Comparison of ENCODE assay signal across 12 cellular contexts in genomic region chr16:67470314-67470713, GRCh38. TPM values are rescaled to one million over a fixed set of nuclear protein-coding genes. Genes with fewer than 3 reads are reported as not detected.
A peak's percentile ranks its signal among the peaks of the same experiment; 100 is the strongest.
DNase-seq lines count a peak whose midpoint lies in the region; ATAC-seq and TF ChIP-seq lines count a peak whose summit lies in the region.
"Had no signal": no experiment of that assay in that cellular context is flagged by ENCODE, and none has a peak within 500 bp of the region (broad histone marks: within the 10 kb centered on the region; RNA-seq: fewer than 3 reads in every experiment).

No MANE protein-coding gene starts in this region.

- peak; percentile 100 for DNase-seq in G401 (ENCODE audit: low spot score)
- DNase-seq in RWPE1 (ENCODE audit: low spot score) = no peak
- DNase-seq in Right ventricle myocardium superior = peak; percentile 94
- peak; percentile 94 to 99 for DNase-seq in psoas muscle
- DNase-seq in stimulated activated naive CD8-positive, alpha-beta T cell treated with anti-CD3 and anti-CD28 coated beads, Interleukin-15, amount 100 ng/mL, for 72 hours = no peak
- DNase-seq: NCI-H2107 had no signal

- intact Hi-C loops in Right ventricle myocardium superior (cut with DNase I) = no loop called here
- intact Hi-C loops in psoas muscle (cut with DNase I) = no loop called here

- no peak overlapping the region for H3K27ac Mint-ChIP-seq in stimulated activated naive CD8-positive, alpha-beta T cell treated with anti-CD3 and anti-CD28 coated beads, Interleukin-15, amount 100 ng/mL, for 72 hours
- H3K27ac Mint-ChIP-seq: T-helper 2 cell treated with Interferon-gamma antibody and Interleukin-4, amounts not matched to agents 5 μg/mL and 100 μg/mL, for 36 hours had no signal

- CTCF ChIA-PET in RWPE1 (lab: Yijun Ruan, JAX) = no interaction called here

- ATAC-seq in Right ventricle myocardium superior (ENCODE audit: poor library complexity) (peak; percentile 90), psoas muscle (peak; percentile 90 to 95 (median 94)), GM21723 (IDR thresholded peaks at IDR 0.05; ENCODE audit: unreplicated experiment) (no peak), GM18907 (IDR thresholded peaks at IDR 0.05; ENCODE audit: unreplicated experiment) (no peak), GM21528 (IDR thresholded peaks at IDR 0.05; ENCODE audit: low FRiP score, unreplicated experiment) (no peak)
- ATAC-seq in stimulated activated naive CD8-positive, alpha-beta T cell treated with anti-CD3 and anti-CD28 coated beads, Interleukin-15, amount 100 ng/mL, for 72 hours = no peak

- TF ChIP-seq CTCF in RWPE1 (conservative IDR thresholded peaks at IDR 0.05; ENCODE audit: low read depth) (no peak), psoas muscle (IDR thresholded peaks at IDR 0.05) (no peak)

- POLR2A ChIA-PET in RWPE1 (lab: Yijun Ruan, JAX; ENCODE audit: low non-redundant PET) = no interaction called here

- H3K27ac ChIP-seq in RWPE1 (peak overlapping the region; percentile 29; the same call in 1 of the 2 replicates), psoas muscle (peak overlapping the region; percentile 59)

- no peaks in the 10 kb centered on the region for H3K9me3 Mint-ChIP-seq in stimulated activated naive CD8-positive, alpha-beta T cell treated with anti-CD3 and anti-CD28 coated beads, Interleukin-15, amount 100 ng/mL, for 72 hours
- H3K9me3 Mint-ChIP-seq: T-helper 2 cell treated with Interferon-gamma antibody and Interleukin-4, amounts not matched to agents 5 μg/mL and 100 μg/mL, for 36 hours had no signal

- H3K4me1 Mint-ChIP-seq in stimulated activated naive CD8-positive, alpha-beta T cell treated with anti-CD3 and anti-CD28 coated beads, Interleukin-15, amount 100 ng/mL, for 72 hours = peaks cover 30% of the 10 kb centered on the region

- H3K9me3 ChIP-seq in psoas muscle = no peaks in the 10 kb centered on the region
- H3K9me3 ChIP-seq: HAP-1 had no signal

- peaks cover 67% of the 10 kb centered on the region for H3K4me1 ChIP-seq in psoas muscle

- 15 to 20% (median 18%) methylated on average over 7 of the region's 7 CpGs for WGBS in psoas muscle, 3 donors

- H3K4me3 Mint-ChIP-seq in stimulated activated naive CD8-positive, alpha-beta T cell treated with anti-CD3 and anti-CD28 coated beads, Interleukin-15, amount 100 ng/mL, for 72 hours = no peak overlapping the region
- H3K4me3 Mint-ChIP-seq: T-helper 2 cell treated with Interferon-gamma antibody and Interleukin-4, amounts not matched to agents 5 μg/mL and 100 μg/mL, for 36 hours had no signal

- no peaks in the 10 kb centered on the region for H3K36me3 ChIP-seq in psoas muscle (ENCODE audit: insufficient read depth in 1 of 2, low read depth in 1 of 2)
- H3K36me3 ChIP-seq: HAP-1 had no signal

- no peaks in the 10 kb centered on the region for H3K27me3 ChIP-seq in psoas muscle (ENCODE audit: insufficient read depth in 3 of 3, low read length in 2 of 3)

- H3K27me3 Mint-ChIP-seq in stimulated activated naive CD8-positive, alpha-beta T cell treated with anti-CD3 and anti-CD28 coated beads, Interleukin-15, amount 100 ng/mL, for 72 hours = no peaks in the 10 kb centered on the region

- H3K4me3 ChIP-seq in psoas muscle = no peak overlapping the region
- H3K4me3 ChIP-seq: HAP-1, smooth muscle cell had no signal

- in situ Hi-C loops in G401 (cut with HindIII; ENCODE audit: low sequenced_read_pairs) = no loop called here

RNA-seq across cellular contexts. Expression of gene ATP6V0D1, which starts 10.6 kb away (rescaled TPM):
- 91.8 and 119 TPM in 2 replicates for total RNA-seq in G401 (2014; rRNA removed; shearing (Covaris generic))
- 59.9 TPM for total RNA-seq in Right ventricle myocardium superior
- 100 to 1,000 TPM in 1 of 4 donors, 10 to 100 TPM in 3; 81.2 to 104 (median 87.3) TPM for total RNA-seq in psoas muscle
- 10 to 100 TPM; 60.2 to 92.4 (median 62.8) TPM for polyA plus RNA-seq in psoas muscle

RNA-seq across cellular contexts. Expression of gene AGRP, which starts 13.0 kb away (rescaled TPM):
- total RNA-seq in G401 (2014; rRNA removed; shearing (Covaris generic)) = not detected in 2 replicates
- not detected for total RNA-seq in Right ventricle myocardium superior
- total RNA-seq in psoas muscle = not detected
- not detected for polyA plus RNA-seq in psoas muscle
- total RNA-seq: smooth muscle cell had no signal
- polyA plus RNA-seq: smooth muscle cell had no signal

RNA-seq across cellular contexts. Expression of gene HSD11B2, which starts 39.4 kb away (rescaled TPM):
- total RNA-seq in G401 (2014; rRNA removed; shearing (Covaris generic)) = not detected in 2 replicates
- total RNA-seq in Right ventricle myocardium superior (0.89 TPM), psoas muscle (under 1 TPM; 0.16 to 0.71 (median 0.39) TPM)
- under 1 TPM; 0.11 to 0.35 (median 0.17) TPM for polyA plus RNA-seq in psoas muscle
- total RNA-seq: smooth muscle cell had no signal
- polyA plus RNA-seq: smooth muscle cell had no signal

RNA-seq across cellular contexts. Expression of gene ZDHHC1, which starts 54.0 kb away (rescaled TPM):
- 5.8 and 7.0 TPM in 2 replicates for total RNA-seq in G401 (2014; rRNA removed; shearing (Covaris generic))
- 3.4 TPM for total RNA-seq in Right ventricle myocardium superior
- 10 to 100 TPM in 1 of 4 donors, 1 to 10 TPM in 3; 5.8 to 11.0 (median 6.9) TPM for total RNA-seq in psoas muscle
- polyA plus RNA-seq in psoas muscle = 1 to 10 TPM; 1.7 to 5.0 (median 2.9) TPM

RNA-seq across cellular contexts. Expression of gene RIPOR1, which starts 58.3 kb away (rescaled TPM):
- total RNA-seq in G401 (2014; rRNA removed; shearing (Covaris generic)) = 4.1 and 11.5 TPM in 2 replicates
- 73.7 TPM for total RNA-seq in Right ventricle myocardium superior
- total RNA-seq in psoas muscle = 10 to 100 TPM; 34.1 to 58.1 (median 49.5) TPM
- 10 to 100 TPM; 16.5 to 27.4 (median 20.6) TPM for polyA plus RNA-seq in psoas muscle

Comparison
In these comparisons a context has a peak if more than half of its experiments do, and no peak if none do; other contexts are left out.
1. DNase-seq: peak in G401 (single experiment), Right ventricle myocardium superior (single experiment) and psoas muscle (2 of 2); none in RWPE1 (single experiment) and stimulated activated naive CD8-positive, alpha-beta T cell treated with anti-CD3 and anti-CD28 coated beads, Interleukin-15, amount 100 ng/mL, for 72 hours (0 of 2).
2. ATAC-seq: peak in Right ventricle myocardium superior (single experiment) and psoas muscle (4 of 4); none in GM21723 (single experiment), GM18907 (single experiment), GM21528 (single experiment) and stimulated activated naive CD8-positive, alpha-beta T cell treated with anti-CD3 and anti-CD28 coated beads, Interleukin-15, amount 100 ng/mL, for 72 hours (single experiment).